In genomic region chr2:149613712-149614111, GRCh38 we compare ENCODE assay signal across 18 cellular contexts.
"Had no signal": no experiment of that assay in that cellular context is flagged by ENCODE, and none has a peak within 500 bp of the region (broad histone marks: within the 10 kb centered on the region; RNA-seq: fewer than 3 reads in every experiment).

No MANE protein-coding gene starts in this region.

- H3K27me3 Mint-ChIP-seq: stimulated activated naive CD8-positive, alpha-beta T cell treated with anti-CD3 and anti-CD28 coated beads, Interleukin-15, amount 100 ng/mL, for 72 hours had no signal

- ATAC-seq: activated naive CD8-positive, alpha-beta T cell treated with anti-CD3 and anti-CD28 coated beads, Interleukin-2, amount 50 U/mL, for 24 hours; lower lobe of right lung; stimulated activated naive CD8-positive, alpha-beta T cell treated with anti-CD3 and anti-CD28 coated beads, Interleukin-15, amount 100 ng/mL, for 72 hours had no signal

- H3K4me1 Mint-ChIP-seq: activated B cell treated with CpG ODN at 0.5 μM for 24 hours; activated CD4-positive, alpha-beta T cell treated with anti-CD3 and anti-CD28 coated beads, Interleukin-2, amount 10 ng/mL, durations not matched to agents 24 days and 14 days; activated naive CD8-positive, alpha-beta T cell treated with anti-CD3 and anti-CD28 coated beads, Interleukin-2, amount 50 U/mL, for 24 hours; naive B cell; stimulated activated naive CD8-positive, alpha-beta T cell treated with anti-CD3 and anti-CD28 coated beads, Interleukin-15, amount 100 ng/mL, for 72 hours had no signal

- H3K4me3 ChIP-seq: lower lobe of right lung, thoracic aorta had no signal

- H3K36me3 Mint-ChIP-seq: naive B cell had no signal

- H3K4me3 Mint-ChIP-seq: activated B cell treated with CpG ODN at 0.5 μM for 24 hours; activated CD4-positive, alpha-beta T cell treated with anti-CD3 and anti-CD28 coated beads, Interleukin-2, amount 10 ng/mL, durations not matched to agents 24 days and 14 days; activated naive CD8-positive, alpha-beta T cell treated with anti-CD3 and anti-CD28 coated beads, Interleukin-2, amount 50 U/mL, for 24 hours; activated T-helper 1 cell treated with anti-CD3 and anti-CD28 coated beads, Interleukin-12 subunit alpha, Interleukin-12 subunit beta, Interleukin-2, Interleukin-4 antibody, amounts not matched to agents 30 ng/mL and 10 ng/mL and 1 ng/mL, durations not matched to agents 14 hours and 24 hours and 36 hours; endodermal cell; naive B cell; stimulated activated naive CD8-positive, alpha-beta T cell treated with anti-CD3 and anti-CD28 coated beads, Interleukin-15, amount 100 ng/mL, for 72 hours; T-helper 1 cell treated with Interleukin-12 subunit alpha and Interleukin-12 subunit beta and Interleukin-4 antibody, amounts not matched to agents 30 μg/mL and 1 μg/mL, for 36 hours had no signal

- DNase-seq: activated B cell treated with CpG ODN at 0.5 μM for 24 hours; activated CD4-positive, alpha-beta T cell treated with anti-CD3 and anti-CD28 coated beads, Interleukin-2, amount 10 ng/mL, durations not matched to agents 24 days and 14 days; activated naive CD4-positive, alpha-beta T cell treated with Interleukin-2 at 50 U/mL for 16 hours; activated naive CD8-positive, alpha-beta T cell treated with anti-CD3 and anti-CD28 coated beads, Interleukin-2, amount 50 U/mL, for 24 hours; caudate nucleus; endodermal cell; erythroblast; hypothalamus; lower lobe of right lung; midbrain; naive B cell; retina; stimulated activated CD4-positive, alpha-beta T cell treated with anti-CD3 and anti-CD28 coated beads, Interleukin-15, amount 100 ng/mL, for 24 hours; stimulated activated CD4-positive, alpha-beta T cell treated with anti-CD3 and anti-CD28 coated beads, Interleukin-4, amount 100 ng/mL, for 24 hours; stimulated activated naive CD8-positive, alpha-beta T cell treated with anti-CD3 and anti-CD28 coated beads, Interleukin-15, amount 100 ng/mL, for 72 hours had no signal

- H3K27ac Mint-ChIP-seq: activated B cell treated with CpG ODN at 0.5 μM for 24 hours; activated CD4-positive, alpha-beta T cell treated with anti-CD3 and anti-CD28 coated beads, Interleukin-2, amount 10 ng/mL, durations not matched to agents 24 days and 14 days; activated naive CD8-positive, alpha-beta T cell treated with anti-CD3 and anti-CD28 coated beads, Interleukin-2, amount 50 U/mL, for 24 hours; activated T-helper 1 cell treated with anti-CD3 and anti-CD28 coated beads, Interleukin-12 subunit alpha, Interleukin-12 subunit beta, Interleukin-2, Interleukin-4 antibody, amounts not matched to agents 30 ng/mL and 10 ng/mL and 1 ng/mL, durations not matched to agents 14 hours and 24 hours and 36 hours; endodermal cell; stimulated activated naive CD8-positive, alpha-beta T cell treated with anti-CD3 and anti-CD28 coated beads, Interleukin-15, amount 100 ng/mL, for 72 hours; T-helper 1 cell treated with Interleukin-12 subunit alpha and Interleukin-12 subunit beta and Interleukin-4 antibody, amounts not matched to agents 30 μg/mL and 1 μg/mL, for 36 hours had no signal

- H3K9me3 Mint-ChIP-seq: activated B cell treated with CpG ODN at 0.5 μM for 24 hours; activated CD4-positive, alpha-beta T cell treated with anti-CD3 and anti-CD28 coated beads, Interleukin-2, amount 10 ng/mL, durations not matched to agents 24 days and 14 days; activated naive CD8-positive, alpha-beta T cell treated with anti-CD3 and anti-CD28 coated beads, Interleukin-2, amount 50 U/mL, for 24 hours; activated T-helper 1 cell treated with anti-CD3 and anti-CD28 coated beads, Interleukin-12 subunit alpha, Interleukin-12 subunit beta, Interleukin-2, Interleukin-4 antibody, amounts not matched to agents 30 ng/mL and 10 ng/mL and 1 ng/mL, durations not matched to agents 14 hours and 24 hours and 36 hours; endodermal cell; stimulated activated naive CD8-positive, alpha-beta T cell treated with anti-CD3 and anti-CD28 coated beads, Interleukin-15, amount 100 ng/mL, for 72 hours; T-helper 1 cell treated with Interleukin-12 subunit alpha and Interleukin-12 subunit beta and Interleukin-4 antibody, amounts not matched to agents 30 μg/mL and 1 μg/mL, for 36 hours had no signal
